In the genomic region with DNA sequence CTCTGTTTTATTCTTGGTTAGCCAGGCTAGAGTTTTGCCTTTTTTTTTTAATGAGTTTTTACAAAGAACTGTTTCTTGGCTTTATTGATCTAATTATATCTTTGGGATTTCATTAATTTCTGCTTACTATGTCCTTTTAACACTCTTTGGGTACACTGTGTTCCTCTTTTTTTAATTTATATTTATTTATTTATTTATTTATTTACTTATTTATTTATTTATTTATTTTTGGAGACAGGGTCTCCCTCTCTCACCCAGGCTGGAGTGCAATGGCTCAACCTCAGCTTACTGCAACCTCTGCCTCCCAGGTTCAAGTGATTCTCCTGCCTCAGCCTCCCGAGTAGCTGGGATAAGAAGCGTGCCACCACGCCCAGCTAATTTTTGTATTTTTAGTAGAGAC, we compare ENCODE assay signal across 1 cellular context.
TF ChIP-seq lines count a peak whose summit lies in the region.

No MANE protein-coding gene starts in this region.

TF ChIP-seq in HEK293, 187 proteins besides CTCF, POLR2A, EP300 and RAD21 (continued from another document and continues in another):
- TF ChIP-seq, protein P1, sequence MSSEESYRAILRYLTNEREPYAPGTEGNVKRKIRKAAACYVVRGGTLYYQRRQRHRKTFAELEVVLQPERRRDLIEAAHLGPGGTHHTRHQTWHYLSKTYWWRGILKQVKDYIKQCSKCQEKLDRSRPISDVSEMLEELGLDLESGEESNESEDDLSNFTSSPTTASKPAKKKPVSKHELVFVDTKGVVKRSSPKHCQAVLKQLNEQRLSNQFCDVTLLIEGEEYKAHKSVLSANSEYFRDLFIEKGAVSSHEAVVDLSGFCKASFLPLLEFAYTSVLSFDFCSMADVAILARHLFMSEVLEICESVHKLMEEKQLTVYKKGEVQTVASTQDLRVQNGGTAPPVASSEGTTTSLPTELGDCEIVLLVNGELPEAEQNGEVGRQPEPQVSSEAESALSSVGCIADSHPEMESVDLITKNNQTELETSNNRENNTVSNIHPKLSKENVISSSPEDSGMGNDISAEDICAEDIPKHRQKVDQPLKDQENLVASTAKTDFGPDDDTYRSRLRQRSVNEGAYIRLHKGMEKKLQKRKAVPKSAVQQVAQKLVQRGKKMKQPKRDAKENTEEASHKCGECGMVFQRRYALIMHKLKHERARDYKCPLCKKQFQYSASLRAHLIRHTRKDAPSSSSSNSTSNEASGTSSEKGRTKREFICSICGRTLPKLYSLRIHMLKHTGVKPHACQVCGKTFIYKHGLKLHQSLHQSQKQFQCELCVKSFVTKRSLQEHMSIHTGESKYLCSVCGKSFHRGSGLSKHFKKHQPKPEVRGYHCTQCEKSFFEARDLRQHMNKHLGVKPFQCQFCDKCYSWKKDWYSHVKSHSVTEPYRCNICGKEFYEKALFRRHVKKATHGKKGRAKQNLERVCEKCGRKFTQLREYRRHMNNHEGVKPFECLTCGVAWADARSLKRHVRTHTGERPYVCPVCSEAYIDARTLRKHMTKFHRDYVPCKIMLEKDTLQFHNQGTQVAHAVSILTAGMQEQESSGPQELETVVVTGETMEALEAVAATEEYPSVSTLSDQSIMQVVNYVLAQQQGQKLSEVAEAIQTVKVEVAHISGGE (tag by site-specific recombination; conservative IDR thresholded peaks at IDR 0.05; ENCODE audit: low read depth), result peak; percentile 84
- TF ChIP-seq, protein P2, sequence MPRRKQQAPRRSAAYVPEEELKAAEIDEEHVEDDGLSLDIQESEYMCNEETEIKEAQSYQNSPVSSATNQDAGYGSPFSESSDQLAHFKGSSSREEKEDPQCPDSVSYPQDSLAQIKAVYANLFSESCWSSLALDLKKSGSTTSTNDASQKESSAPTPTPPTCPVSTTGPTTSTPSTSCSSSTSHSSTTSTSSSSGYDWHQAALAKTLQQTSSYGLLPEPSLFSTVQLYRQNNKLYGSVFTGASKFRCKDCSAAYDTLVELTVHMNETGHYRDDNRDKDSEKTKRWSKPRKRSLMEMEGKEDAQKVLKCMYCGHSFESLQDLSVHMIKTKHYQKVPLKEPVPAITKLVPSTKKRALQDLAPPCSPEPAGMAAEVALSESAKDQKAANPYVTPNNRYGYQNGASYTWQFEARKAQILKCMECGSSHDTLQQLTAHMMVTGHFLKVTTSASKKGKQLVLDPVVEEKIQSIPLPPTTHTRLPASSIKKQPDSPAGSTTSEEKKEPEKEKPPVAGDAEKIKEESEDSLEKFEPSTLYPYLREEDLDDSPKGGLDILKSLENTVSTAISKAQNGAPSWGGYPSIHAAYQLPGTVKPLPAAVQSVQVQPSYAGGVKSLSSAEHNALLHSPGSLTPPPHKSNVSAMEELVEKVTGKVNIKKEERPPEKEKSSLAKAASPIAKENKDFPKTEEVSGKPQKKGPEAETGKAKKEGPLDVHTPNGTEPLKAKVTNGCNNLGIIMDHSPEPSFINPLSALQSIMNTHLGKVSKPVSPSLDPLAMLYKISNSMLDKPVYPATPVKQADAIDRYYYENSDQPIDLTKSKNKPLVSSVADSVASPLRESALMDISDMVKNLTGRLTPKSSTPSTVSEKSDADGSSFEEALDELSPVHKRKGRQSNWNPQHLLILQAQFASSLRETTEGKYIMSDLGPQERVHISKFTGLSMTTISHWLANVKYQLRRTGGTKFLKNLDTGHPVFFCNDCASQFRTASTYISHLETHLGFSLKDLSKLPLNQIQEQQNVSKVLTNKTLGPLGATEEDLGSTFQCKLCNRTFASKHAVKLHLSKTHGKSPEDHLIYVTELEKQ (tag by site-specific recombination; IDR thresholded peaks at IDR 0.05; ENCODE audit: borderline replicate concordance), result no peak
- TF ChIP-seq, protein P3, sequence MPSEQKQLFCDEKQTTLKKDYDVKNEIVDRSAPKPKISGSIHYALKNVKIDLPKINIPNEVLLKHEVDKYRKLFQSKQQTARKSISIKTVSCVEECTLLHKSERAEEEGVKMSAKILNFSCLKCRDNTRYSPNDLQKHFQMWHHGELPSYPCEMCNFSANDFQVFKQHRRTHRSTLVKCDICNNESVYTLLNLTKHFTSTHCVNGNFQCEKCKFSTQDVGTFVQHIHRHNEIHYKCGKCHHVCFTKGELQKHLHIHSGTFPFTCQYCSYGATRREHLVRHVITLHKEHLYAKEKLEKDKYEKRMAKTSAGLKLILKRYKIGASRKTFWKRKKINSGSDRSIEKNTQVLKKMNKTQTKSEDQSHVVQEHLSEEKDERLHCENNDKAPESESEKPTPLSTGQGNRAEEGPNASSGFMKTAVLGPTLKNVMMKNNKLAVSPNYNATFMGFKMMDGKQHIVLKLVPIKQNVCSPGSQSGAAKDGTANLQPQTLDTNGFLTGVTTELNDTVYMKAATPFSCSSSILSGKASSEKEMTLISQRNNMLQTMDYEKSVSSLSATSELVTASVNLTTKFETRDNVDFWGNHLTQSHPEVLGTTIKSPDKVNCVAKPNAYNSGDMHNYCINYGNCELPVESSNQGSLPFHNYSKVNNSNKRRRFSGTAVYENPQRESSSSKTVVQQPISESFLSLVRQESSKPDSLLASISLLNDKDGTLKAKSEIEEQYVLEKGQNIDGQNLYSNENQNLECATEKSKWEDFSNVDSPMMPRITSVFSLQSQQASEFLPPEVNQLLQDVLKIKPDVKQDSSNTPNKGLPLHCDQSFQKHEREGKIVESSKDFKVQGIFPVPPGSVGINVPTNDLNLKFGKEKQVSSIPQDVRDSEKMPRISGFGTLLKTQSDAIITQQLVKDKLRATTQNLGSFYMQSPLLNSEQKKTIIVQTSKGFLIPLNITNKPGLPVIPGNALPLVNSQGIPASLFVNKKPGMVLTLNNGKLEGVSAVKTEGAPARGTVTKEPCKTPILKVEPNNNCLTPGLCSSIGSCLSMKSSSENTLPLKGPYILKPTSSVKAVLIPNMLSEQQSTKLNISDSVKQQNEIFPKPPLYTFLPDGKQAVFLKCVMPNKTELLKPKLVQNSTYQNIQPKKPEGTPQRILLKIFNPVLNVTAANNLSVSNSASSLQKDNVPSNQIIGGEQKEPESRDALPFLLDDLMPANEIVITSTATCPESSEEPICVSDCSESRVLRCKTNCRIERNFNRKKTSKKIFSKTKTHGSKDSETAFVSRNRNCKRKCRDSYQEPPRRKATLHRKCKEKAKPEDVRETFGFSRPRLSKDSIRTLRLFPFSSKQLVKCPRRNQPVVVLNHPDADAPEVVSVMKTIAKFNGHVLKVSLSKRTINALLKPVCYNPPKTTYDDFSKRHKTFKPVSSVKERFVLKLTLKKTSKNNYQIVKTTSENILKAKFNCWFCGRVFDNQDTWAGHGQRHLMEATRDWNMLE (tag by site-specific recombination; conservative IDR thresholded peaks at IDR 0.05; ENCODE audit: low read depth), result peak; percentile 92
- no peak for TF ChIP-seq ZNF48 (tag by site-specific recombination; IDR thresholded peaks at IDR 0.05)
- TF ChIP-seq ZNF239 (tag by site-specific recombination; IDR thresholded peaks at IDR 0.05), result no peak
- TF ChIP-seq ZNF324 (tag by site-specific recombination; IDR thresholded peaks at IDR 0.05), result no peak
- TF ChIP-seq ZNF155 (tag by site-specific recombination; IDR thresholded peaks at IDR 0.05), result no peak
- TF ChIP-seq MEIS1 (CRISPR knock-in tag; IDR thresholded peaks at IDR 0.05; ENCODE audit: borderline replicate concordance), result no peak
- peak; percentile 79 for TF ChIP-seq ZNF266 (tag by site-specific recombination; IDR thresholded peaks at IDR 0.05; ENCODE audit: low read depth)
- TF ChIP-seq ZNF19 (tag by site-specific recombination; IDR thresholded peaks at IDR 0.05; ENCODE audit: low read depth), result 0 out of 2 replicates have a peak, but pooled peaks have one; percentile 32
- peak; percentile 26; the same call in 1 of the 2 replicates for TF ChIP-seq ZNF654 (tag by site-specific recombination; IDR thresholded peaks at IDR 0.05; ENCODE audit: low read depth)
- TF ChIP-seq, protein P4, sequence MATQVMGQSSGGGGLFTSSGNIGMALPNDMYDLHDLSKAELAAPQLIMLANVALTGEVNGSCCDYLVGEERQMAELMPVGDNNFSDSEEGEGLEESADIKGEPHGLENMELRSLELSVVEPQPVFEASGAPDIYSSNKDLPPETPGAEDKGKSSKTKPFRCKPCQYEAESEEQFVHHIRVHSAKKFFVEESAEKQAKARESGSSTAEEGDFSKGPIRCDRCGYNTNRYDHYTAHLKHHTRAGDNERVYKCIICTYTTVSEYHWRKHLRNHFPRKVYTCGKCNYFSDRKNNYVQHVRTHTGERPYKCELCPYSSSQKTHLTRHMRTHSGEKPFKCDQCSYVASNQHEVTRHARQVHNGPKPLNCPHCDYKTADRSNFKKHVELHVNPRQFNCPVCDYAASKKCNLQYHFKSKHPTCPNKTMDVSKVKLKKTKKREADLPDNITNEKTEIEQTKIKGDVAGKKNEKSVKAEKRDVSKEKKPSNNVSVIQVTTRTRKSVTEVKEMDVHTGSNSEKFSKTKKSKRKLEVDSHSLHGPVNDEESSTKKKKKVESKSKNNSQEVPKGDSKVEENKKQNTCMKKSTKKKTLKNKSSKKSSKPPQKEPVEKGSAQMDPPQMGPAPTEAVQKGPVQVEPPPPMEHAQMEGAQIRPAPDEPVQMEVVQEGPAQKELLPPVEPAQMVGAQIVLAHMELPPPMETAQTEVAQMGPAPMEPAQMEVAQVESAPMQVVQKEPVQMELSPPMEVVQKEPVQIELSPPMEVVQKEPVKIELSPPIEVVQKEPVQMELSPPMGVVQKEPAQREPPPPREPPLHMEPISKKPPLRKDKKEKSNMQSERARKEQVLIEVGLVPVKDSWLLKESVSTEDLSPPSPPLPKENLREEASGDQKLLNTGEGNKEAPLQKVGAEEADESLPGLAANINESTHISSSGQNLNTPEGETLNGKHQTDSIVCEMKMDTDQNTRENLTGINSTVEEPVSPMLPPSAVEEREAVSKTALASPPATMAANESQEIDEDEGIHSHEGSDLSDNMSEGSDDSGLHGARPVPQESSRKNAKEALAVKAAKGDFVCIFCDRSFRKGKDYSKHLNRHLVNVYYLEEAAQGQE (tag by site-specific recombination; IDR thresholded peaks at IDR 0.05), result peak; percentile 81
- 0 out of 2 replicates have a peak, but pooled peaks have one; percentile 33 for TF ChIP-seq ZNF223 (tag by site-specific recombination; IDR thresholded peaks at IDR 0.05)
- no peak for TF ChIP-seq ZBTB20 (tag by site-specific recombination; IDR thresholded peaks at IDR 0.05)
- TF ChIP-seq, protein P5, sequence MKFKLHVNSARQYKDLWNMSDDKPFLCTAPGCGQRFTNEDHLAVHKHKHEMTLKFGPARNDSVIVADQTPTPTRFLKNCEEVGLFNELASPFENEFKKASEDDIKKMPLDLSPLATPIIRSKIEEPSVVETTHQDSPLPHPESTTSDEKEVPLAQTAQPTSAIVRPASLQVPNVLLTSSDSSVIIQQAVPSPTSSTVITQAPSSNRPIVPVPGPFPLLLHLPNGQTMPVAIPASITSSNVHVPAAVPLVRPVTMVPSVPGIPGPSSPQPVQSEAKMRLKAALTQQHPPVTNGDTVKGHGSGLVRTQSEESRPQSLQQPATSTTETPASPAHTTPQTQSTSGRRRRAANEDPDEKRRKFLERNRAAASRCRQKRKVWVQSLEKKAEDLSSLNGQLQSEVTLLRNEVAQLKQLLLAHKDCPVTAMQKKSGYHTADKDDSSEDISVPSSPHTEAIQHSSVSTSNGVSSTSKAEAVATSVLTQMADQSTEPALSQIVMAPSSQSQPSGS (tag by site-specific recombination; IDR thresholded peaks at IDR 0.05; ENCODE audit: low read depth), result no peak
- TF ChIP-seq, protein P6, sequence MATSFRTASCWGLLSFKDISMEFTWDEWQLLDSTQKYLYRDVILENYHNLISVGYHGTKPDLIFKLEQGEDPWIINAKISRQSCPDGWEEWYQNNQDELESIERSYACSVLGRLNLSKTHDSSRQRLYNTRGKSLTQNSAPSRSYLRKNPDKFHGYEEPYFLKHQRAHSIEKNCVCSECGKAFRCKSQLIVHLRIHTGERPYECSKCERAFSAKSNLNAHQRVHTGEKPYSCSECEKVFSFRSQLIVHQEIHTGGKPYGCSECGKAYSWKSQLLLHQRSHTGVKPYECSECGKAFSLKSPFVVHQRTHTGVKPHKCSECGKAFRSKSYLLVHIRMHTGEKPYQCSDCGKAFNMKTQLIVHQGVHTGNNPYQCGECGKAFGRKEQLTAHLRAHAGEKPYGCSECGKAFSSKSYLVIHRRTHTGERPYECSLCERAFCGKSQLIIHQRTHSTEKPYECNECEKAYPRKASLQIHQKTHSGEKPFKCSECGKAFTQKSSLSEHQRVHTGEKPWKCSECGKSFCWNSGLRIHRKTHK (tag by site-specific recombination; IDR thresholded peaks at IDR 0.05), result no peak
- TF ChIP-seq, protein P7, sequence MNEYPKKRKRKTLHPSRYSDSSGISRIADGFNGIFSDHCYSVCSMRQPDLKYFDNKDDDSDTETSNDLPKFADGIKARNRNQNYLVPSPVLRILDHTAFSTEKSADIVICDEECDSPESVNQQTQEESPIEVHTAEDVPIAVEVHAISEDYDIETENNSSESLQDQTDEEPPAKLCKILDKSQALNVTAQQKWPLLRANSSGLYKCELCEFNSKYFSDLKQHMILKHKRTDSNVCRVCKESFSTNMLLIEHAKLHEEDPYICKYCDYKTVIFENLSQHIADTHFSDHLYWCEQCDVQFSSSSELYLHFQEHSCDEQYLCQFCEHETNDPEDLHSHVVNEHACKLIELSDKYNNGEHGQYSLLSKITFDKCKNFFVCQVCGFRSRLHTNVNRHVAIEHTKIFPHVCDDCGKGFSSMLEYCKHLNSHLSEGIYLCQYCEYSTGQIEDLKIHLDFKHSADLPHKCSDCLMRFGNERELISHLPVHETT (tag by site-specific recombination; IDR thresholded peaks at IDR 0.05), result no peak
- peak; percentile 85; the same call in 1 of the 2 replicates for TF ChIP-seq ZNF292 (tag by site-specific recombination; IDR thresholded peaks at IDR 0.05; ENCODE audit: borderline replicate concordance, low read depth)
- peak; percentile 89 for TF ChIP-seq ZNF555 (tag by site-specific recombination; conservative IDR thresholded peaks at IDR 0.05)
- TF ChIP-seq ZNF394 (tag by site-specific recombination; IDR thresholded peaks at IDR 0.05; ENCODE audit: borderline replicate concordance), result peak; percentile 93
- TF ChIP-seq, protein P8, sequence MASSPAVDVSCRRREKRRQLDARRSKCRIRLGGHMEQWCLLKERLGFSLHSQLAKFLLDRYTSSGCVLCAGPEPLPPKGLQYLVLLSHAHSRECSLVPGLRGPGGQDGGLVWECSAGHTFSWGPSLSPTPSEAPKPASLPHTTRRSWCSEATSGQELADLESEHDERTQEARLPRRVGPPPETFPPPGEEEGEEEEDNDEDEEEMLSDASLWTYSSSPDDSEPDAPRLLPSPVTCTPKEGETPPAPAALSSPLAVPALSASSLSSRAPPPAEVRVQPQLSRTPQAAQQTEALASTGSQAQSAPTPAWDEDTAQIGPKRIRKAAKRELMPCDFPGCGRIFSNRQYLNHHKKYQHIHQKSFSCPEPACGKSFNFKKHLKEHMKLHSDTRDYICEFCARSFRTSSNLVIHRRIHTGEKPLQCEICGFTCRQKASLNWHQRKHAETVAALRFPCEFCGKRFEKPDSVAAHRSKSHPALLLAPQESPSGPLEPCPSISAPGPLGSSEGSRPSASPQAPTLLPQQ (tag by site-specific recombination; IDR thresholded peaks at IDR 0.05), result no peak
- no peak for TF ChIP-seq BCL11B (tag by site-specific recombination; IDR thresholded peaks at IDR 0.05; ENCODE audit: low read depth)
- TF ChIP-seq ZNF626 (tag by site-specific recombination; IDR thresholded peaks at IDR 0.05), result no peak
- TF ChIP-seq ZNF529 (tag by site-specific recombination; IDR thresholded peaks at IDR 0.05; ENCODE audit: insufficient replicate concordance), result peak; percentile 38
- TF ChIP-seq YY1 (tag by site-specific recombination; IDR thresholded peaks at IDR 0.05), result no peak
- no peak for TF ChIP-seq ZNF571 (tag by site-specific recombination; IDR thresholded peaks at IDR 0.05)
- TF ChIP-seq ZNF623 (tag by site-specific recombination; IDR thresholded peaks at IDR 0.05), result peak; percentile 72
- TF ChIP-seq ZNF664 (tag by site-specific recombination; IDR thresholded peaks at IDR 0.05), result peak; percentile 75; the same call in 1 of the 2 replicates
- no peak; the same call in 1 of the 2 replicates for TF ChIP-seq GLI2 (tag by site-specific recombination; IDR thresholded peaks at IDR 0.05; ENCODE audit: borderline replicate concordance, low read depth)
